In the genomic region with DNA sequence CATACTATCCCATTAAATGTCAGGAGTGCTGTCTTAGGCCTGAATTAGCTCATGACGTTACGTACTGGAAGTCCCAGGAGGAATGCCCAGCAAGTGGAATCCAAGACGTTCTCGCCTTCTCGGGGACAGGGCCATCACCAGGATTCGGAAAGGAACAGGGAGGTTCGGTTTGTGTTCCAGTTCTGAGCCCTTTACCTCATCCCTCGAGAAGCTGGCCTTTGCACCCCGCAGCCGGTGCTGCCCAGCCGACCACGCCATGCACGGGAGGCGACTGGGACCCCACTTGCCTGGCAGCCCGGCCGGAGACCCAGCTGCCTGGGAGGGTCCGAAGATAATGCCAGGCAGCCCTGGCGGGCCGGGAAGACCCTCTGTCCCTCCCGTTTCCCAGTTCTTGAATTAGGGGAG, we compare ENCODE assay signal across 8 cellular contexts. TPM values are rescaled to one million over a fixed set of nuclear protein-coding genes. Genes with fewer than 3 reads are reported as not detected.
DNase-seq lines count a peak whose midpoint lies in the region; ATAC-seq and TF ChIP-seq lines count a peak whose summit lies in the region.

No MANE protein-coding gene starts in this region.

- H3K27me3 Mint-ChIP-seq in activated CD4-positive, alpha-beta T cell treated with anti-CD3 and anti-CD28 coated beads for 36 hours, result peaks cover 45% of the 10 kb centered on the region
- peaks cover 26% of the 10 kb centered on the region for H3K27me3 Mint-ChIP-seq in endothelial cell (ENCODE audit: unreplicated experiment)

- no peak for TF ChIP-seq CTCF in endothelial cell (IDR thresholded peaks at IDR 0.05; ENCODE audit: unreplicated experiment)
- no peak for TF ChIP-seq CTCF in transverse colon (IDR thresholded peaks at IDR 0.05)

- peak overlapping the region; percentile 86 to 96 (median 89) for H3K27ac ChIP-seq in transverse colon

- no peaks in the 10 kb centered on the region for H3K9me3 ChIP-seq in transverse colon

- no peak for TF ChIP-seq POLR2A in transverse colon (IDR thresholded peaks at IDR 0.05)

- POLR2A ChIA-PET in activated CD4-positive, alpha-beta T cell treated with anti-CD3 and anti-CD28 coated beads for 36 hours (lab: Charles Lee), result no interaction called here

- H3K4me1 Mint-ChIP-seq in activated CD4-positive, alpha-beta T cell treated with anti-CD3 and anti-CD28 coated beads for 36 hours, result peaks cover 18% of the 10 kb centered on the region
- H3K4me1 Mint-ChIP-seq in endothelial cell (ENCODE audit: unreplicated experiment), result peaks cover 14% of the 10 kb centered on the region

- peaks cover 29% of the 10 kb centered on the region for H3K27me3 ChIP-seq in transverse colon

- intact Hi-C loops in activated CD4-positive, alpha-beta T cell treated with anti-CD3 and anti-CD28 coated beads for 36 hours (cut with DNase I, micrococcal nuclease), result loop anchor here in 1 of 2 experiments (10.0 kb wide), 1 partner anchor 281 kb away; no protein-coding TSS in a partner anchor
- intact Hi-C loops in transverse colon (cut with DNase I; ENCODE audit: low total_unique reads), result loop anchor here (5.0 kb wide), 1 partner anchor 191 kb away; a partner anchor contains a TSS

- in situ Hi-C loops in transverse colon (cut with MboI; ENCODE audit: low pct_ligation_motif_present in 1 of 4, low pct_unique_long_range_greater_than_20kb in 1 of 4, low sequenced_read_pairs in 3 of 4), result no loop called here

- WGBS in transverse colon (ENCODE audit: low coverage in 1 of 2), 2 donors, result 56 to 70% methylated on average over 3 to 20 of the region's 20 CpGs

- no peak for ATAC-seq in activated CD4-positive, alpha-beta T cell treated with anti-CD3 and anti-CD28 coated beads for 36 hours

- peaks cover 0 to 27% (median 9%) of the 10 kb centered on the region in 4 donors for H3K4me1 ChIP-seq in transverse colon

- peak; percentile 83 for TF ChIP-seq EP300 in transverse colon (IDR thresholded peaks at IDR 0.05; ENCODE audit: low read depth)

- H3K36me3 ChIP-seq in transverse colon, result no peaks in the 10 kb centered on the region

- DNase-seq in activated CD4-positive, alpha-beta T cell treated with anti-CD3 and anti-CD28 coated beads for 36 hours, result no peak
- no peak for DNase-seq in activated CD4-positive, alpha-beta T cell treated with anti-CD3 and anti-CD28 coated beads for 4 hours
- DNase-seq in endothelial cell (ENCODE audit: low spot score), result no peak
- DNase-seq in mesenteric fat pad (ENCODE audit: low spot score), result peak; percentile 90
- DNase-seq in transverse colon, result no peak
- no peak for DNase-seq in ecto neural progenitor cell (ENCODE audit: low spot score)
- no peak for DNase-seq in NCI-H446 treated with DMSO at 0.1 percent for 48 hours (lab: John Stamatoyannopoulos, UW)
- DNase-seq in NCI-H82 treated with DMSO at 0.1 percent for 48 hours (lab: John Stamatoyannopoulos, UW; ENCODE audit: unreplicated experiment), result no peak

- peak overlapping the region; percentile 22 for H3K4me3 Mint-ChIP-seq in activated CD4-positive, alpha-beta T cell treated with anti-CD3 and anti-CD28 coated beads for 36 hours
- peak overlapping the region; percentile 85 for H3K4me3 Mint-ChIP-seq in endothelial cell (ENCODE audit: unreplicated experiment)

- peak overlapping the region; percentile 10 to 64 (median 52) for H3K4me3 ChIP-seq in transverse colon

- H3K9me3 Mint-ChIP-seq in activated CD4-positive, alpha-beta T cell treated with anti-CD3 and anti-CD28 coated beads for 36 hours (ENCODE audit: low read depth), result no peaks in the 10 kb centered on the region
- no peaks in the 10 kb centered on the region for H3K9me3 Mint-ChIP-seq in endothelial cell (ENCODE audit: unreplicated experiment)

- no peak overlapping the region for H3K27ac Mint-ChIP-seq in activated CD4-positive, alpha-beta T cell treated with anti-CD3 and anti-CD28 coated beads for 36 hours
- peak overlapping the region; percentile 78 for H3K27ac Mint-ChIP-seq in endothelial cell (ENCODE audit: unreplicated experiment)

- H3K36me3 Mint-ChIP-seq in activated CD4-positive, alpha-beta T cell treated with anti-CD3 and anti-CD28 coated beads for 36 hours (ENCODE audit: low read depth), result no peaks in the 10 kb centered on the region
- H3K36me3 Mint-ChIP-seq in endothelial cell (ENCODE audit: low read depth, unreplicated experiment), result no peaks in the 10 kb centered on the region

- CTCF ChIA-PET in activated CD4-positive, alpha-beta T cell treated with anti-CD3 and anti-CD28 coated beads for 36 hours (lab: Charles Lee), result interaction anchor here (1.4 kb wide), 1 partner anchor 67 kb away, joined by 7 read pairs; no protein-coding TSS in a partner anchor

RNA-seq across cellular contexts. Expression of a gene that starts 0.8 kb away (rescaled TPM):
- total RNA-seq in activated CD4-positive, alpha-beta T cell treated with anti-CD3 and anti-CD28 coated beads for 36 hours, result under 1 TPM; 0.46 to 0.47 TPM
- 3.8 TPM for total RNA-seq in endothelial cell (ENCODE audit: unreplicated experiment)
- total RNA-seq in mesenteric fat pad, result 80.3 TPM
- 10 to 100 TPM in 1 of 4 donors, 1 to 10 TPM in 3; 1.6 to 10.5 (median 3.9) TPM for total RNA-seq in transverse colon
